ENCODE assay signal across 8 cellular contexts in the genomic region with DNA sequence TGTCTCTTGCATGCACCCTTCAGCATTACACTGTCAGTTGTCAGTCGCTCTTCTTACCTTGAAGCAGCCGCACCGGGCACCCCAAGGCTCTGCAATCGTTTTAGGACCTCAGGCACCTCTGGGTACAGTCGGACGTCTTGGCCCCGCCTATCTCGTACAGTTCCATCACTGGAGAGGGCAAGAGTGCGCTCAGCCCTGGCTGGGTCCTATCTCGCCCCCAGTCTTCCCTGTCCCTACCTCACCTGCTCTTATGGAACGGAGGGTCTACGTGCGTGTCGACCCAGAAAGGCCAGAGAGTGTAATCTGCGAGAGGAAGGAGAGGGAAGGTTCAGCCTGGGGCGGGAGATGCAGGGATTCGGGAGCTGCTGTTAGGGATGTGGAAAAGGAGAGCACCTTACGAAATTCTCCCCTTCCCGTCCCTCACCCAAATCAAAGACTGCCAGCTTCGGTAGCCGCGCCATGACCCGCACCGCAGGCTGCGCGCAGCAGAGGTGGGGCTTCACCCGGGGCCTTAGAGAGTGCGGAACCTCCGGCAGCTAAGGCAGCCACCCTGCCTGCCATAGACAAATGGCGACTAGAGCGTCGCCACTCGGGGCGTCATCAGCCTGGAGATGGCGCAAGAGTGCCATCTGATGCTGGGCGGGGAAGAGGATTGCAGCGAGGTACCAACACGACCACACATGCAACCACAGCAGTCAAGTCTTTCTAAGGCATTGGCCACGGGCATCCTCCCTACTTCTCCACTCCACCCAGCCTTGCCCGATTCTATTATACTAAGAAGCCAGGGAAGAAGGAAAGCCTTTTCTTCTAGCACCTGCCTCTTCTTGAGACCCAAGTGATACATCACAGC. TPM values are rescaled to one million over a fixed set of nuclear protein-coding genes. Genes with fewer than 3 reads are reported as not detected.
A peak's percentile ranks its signal among the peaks of the same experiment; 100 is the strongest.
DNase-seq lines count a peak whose midpoint lies in the region; ATAC-seq, FAIRE-seq and TF ChIP-seq lines count a peak whose summit lies in the region.

Gene MDP1 (minus strand): TSS at position 572 of the 850 bp plus-strand sequence. CDS start 111 bp downstream, at position 461.

- peak within 1 kb of the TSS; percentile 66 to 70 for H3K4me3 ChIP-seq in vagina

- peak; percentile 49 for ATAC-seq in HG02840 (IDR thresholded peaks at IDR 0.05; ENCODE audit: low FRiP score, unreplicated experiment)
- ATAC-seq in left ventricle myocardium superior = peak; percentile 80

- intact Hi-C loops in left ventricle myocardium superior (cut with micrococcal nuclease) (no loop called here), vagina (cut with DNase I) (no loop called here)

- TF ChIP-seq CTCF in vagina (IDR thresholded peaks at IDR 0.05) = peak; percentile 30 to 64 (median 34)

- peak; percentile 93 for FAIRE-seq in GM12892 (lab: Jason Lieb, UNC)

- TF ChIP-seq POLR2A in GM12892 (IDR thresholded peaks at IDR 0.05; ENCODE audit: low read depth, low read length) (peak; percentile 92), vagina (IDR thresholded peaks at IDR 0.05) (peak in 1 of 2 donors; percentile 70)

- H3K27ac ChIP-seq in vagina = peak within 1 kb of the TSS; percentile 89

- DNase-seq in GM12892 (ENCODE audit: insufficient read length) (peak; percentile 81), NCI-H1436 (lab: John Stamatoyannopoulos, UW) (peak; percentile 84), T-helper 1 cell (peak; percentile 69 to 95 (median 81)), amniotic epithelial cell (ENCODE audit: low read depth) (peak; percentile 77), left ventricle myocardium superior (peak; percentile 91), putamen (ENCODE audit: low spot score) (peak; percentile 90), vagina (ENCODE audit: extremely low spot score in 2 of 2) (no peak)

- peaks cover 42% of the 10 kb centered on the region for H3K4me1 ChIP-seq in vagina

- peaks cover 0 to 6% of the 10 kb centered on the region in 2 donors for H3K36me3 ChIP-seq in vagina

- H3K27me3 ChIP-seq in vagina = no peaks in the 10 kb centered on the region

- H3K9me3 ChIP-seq in vagina = no peaks in the 10 kb centered on the region

RNA-seq across cellular contexts. Expression of gene MDP1, which starts in this region (rescaled TPM):
- 16.0 TPM for polyA plus RNA-seq in GM12892 (2012; ENCODE audit: missing spikeins)
- total RNA-seq in left ventricle myocardium superior = 15.4 TPM
- 32.7 TPM for total RNA-seq in vagina

Comparison
In these comparisons a context has a peak if more than half of its experiments do, and no peak if none do; other contexts are left out.
1. DNase-seq: peak in GM12892 (single experiment), NCI-H1436 (single experiment), T-helper 1 cell (5 of 5), amniotic epithelial cell (single experiment), left ventricle myocardium superior (single experiment) and putamen (single experiment); none in vagina (0 of 2).